ENCODE assay signal across 1 cellular context in the genomic region with DNA sequence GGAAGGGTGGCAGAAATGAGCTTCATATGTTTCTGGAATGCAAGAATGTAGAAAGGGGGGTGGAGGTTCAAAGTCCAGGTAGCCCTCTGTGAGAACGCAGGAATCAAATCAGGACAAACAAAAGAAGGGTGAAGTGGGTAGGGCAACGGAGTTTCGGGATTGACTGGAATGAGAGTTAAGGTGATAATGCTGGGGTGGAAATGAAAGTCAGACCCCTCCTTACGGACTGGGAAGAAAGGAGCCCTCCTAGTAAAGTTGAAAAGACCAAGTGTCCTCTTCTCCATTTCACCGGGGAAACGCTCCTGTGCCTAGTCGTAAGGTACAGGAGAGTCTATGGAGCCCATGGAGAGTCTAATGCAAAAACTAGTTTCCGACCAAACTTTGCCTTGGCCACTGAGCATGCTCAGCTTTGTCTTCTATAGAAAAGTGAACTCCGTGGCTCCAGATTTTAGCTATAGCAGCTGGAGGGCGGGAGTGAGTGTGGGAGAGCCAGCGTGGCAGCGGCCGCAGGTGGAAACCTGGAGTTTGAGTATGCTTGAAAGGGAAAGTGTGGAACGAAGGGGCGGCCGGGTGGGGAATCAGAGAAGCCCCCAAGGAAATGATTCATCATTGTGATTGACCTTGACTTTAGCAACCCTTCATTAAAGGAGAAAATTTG.
TF ChIP-seq lines count a peak whose summit lies in the region.

No MANE protein-coding gene starts in this region.

TF ChIP-seq in HepG2, 621 proteins besides CTCF, POLR2A, EP300 and RAD21 (continued from another document and continues in another):
- TF ChIP-seq ZNF326 (CRISPR knock-in tag; IDR thresholded peaks at IDR 0.05; ENCODE audit: borderline replicate concordance), result no peak
- no peak for TF ChIP-seq HOXA9 (CRISPR knock-in tag; IDR thresholded peaks at IDR 0.05; ENCODE audit: borderline replicate concordance)
- TF ChIP-seq HDAC2 (CRISPR knock-in tag; IDR thresholded peaks at IDR 0.05), result peak; percentile 66
- TF ChIP-seq ZNF18 (CRISPR knock-in tag; IDR thresholded peaks at IDR 0.05; ENCODE audit: insufficient replicate concordance), result no peak
- TF ChIP-seq AFF4 (CRISPR knock-in tag; IDR thresholded peaks at IDR 0.05), result no peak
- TF ChIP-seq NKX3-1 (CRISPR knock-in tag; IDR thresholded peaks at IDR 0.05), result no peak
- peak; percentile 62; the same call in 1 of the 2 replicates for TF ChIP-seq ZSCAN9 (CRISPR knock-in tag; IDR thresholded peaks at IDR 0.05; ENCODE audit: borderline replicate concordance)
- TF ChIP-seq ZFX (CRISPR knock-in tag; IDR thresholded peaks at IDR 0.05; ENCODE audit: low read depth), result no peak
- peak; percentile 18; the same call in 1 of the 2 replicates for TF ChIP-seq ZKSCAN1 (IDR thresholded peaks at IDR 0.05; ENCODE audit: low read length)
- TF ChIP-seq ZNF724P (CRISPR knock-in tag; IDR thresholded peaks at IDR 0.05; ENCODE audit: borderline replicate concordance), result no peak
- TF ChIP-seq, protein P1, sequence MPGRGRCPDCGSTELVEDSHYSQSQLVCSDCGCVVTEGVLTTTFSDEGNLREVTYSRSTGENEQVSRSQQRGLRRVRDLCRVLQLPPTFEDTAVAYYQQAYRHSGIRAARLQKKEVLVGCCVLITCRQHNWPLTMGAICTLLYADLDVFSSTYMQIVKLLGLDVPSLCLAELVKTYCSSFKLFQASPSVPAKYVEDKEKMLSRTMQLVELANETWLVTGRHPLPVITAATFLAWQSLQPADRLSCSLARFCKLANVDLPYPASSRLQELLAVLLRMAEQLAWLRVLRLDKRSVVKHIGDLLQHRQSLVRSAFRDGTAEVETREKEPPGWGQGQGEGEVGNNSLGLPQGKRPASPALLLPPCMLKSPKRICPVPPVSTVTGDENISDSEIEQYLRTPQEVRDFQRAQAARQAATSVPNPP (CRISPR knock-in tag; IDR thresholded peaks at IDR 0.05), result no peak
- no peak for TF ChIP-seq ETV6 (CRISPR knock-in tag; conservative IDR thresholded peaks at IDR 0.05)
- TF ChIP-seq MED13 (CRISPR knock-in tag; IDR thresholded peaks at IDR 0.05), result no peak
- TF ChIP-seq ZNF737 (CRISPR knock-in tag; IDR thresholded peaks at IDR 0.05; ENCODE audit: borderline replicate concordance), result no peak
- TF ChIP-seq HOXA7 (CRISPR knock-in tag; IDR thresholded peaks at IDR 0.05), result no peak
- no peak for TF ChIP-seq PRDM10 (CRISPR knock-in tag; IDR thresholded peaks at IDR 0.05; ENCODE audit: low read depth)
- TF ChIP-seq U2AF2 (IDR thresholded peaks at IDR 0.05; ENCODE audit: low read depth, low read length), result no peak
- TF ChIP-seq ZNF567 (CRISPR knock-in tag; IDR thresholded peaks at IDR 0.05; ENCODE audit: borderline replicate concordance), result peak; percentile 7; the same call in 1 of the 2 replicates
- TF ChIP-seq CAMTA2 (CRISPR knock-in tag; IDR thresholded peaks at IDR 0.05; ENCODE audit: borderline replicate concordance), result no peak
- no peak for TF ChIP-seq EZH2 (conservative IDR thresholded peaks at IDR 0.05; ENCODE audit: low read depth, low read length)
- TF ChIP-seq SMYD3 (CRISPR knock-in tag; IDR thresholded peaks at IDR 0.05), result no peak; the same call in 1 of the 2 replicates
- TF ChIP-seq CBX5 (CRISPR knock-in tag; IDR thresholded peaks at IDR 0.05; ENCODE audit: borderline replicate concordance), result no peak
- TF ChIP-seq GLMP (CRISPR knock-in tag; IDR thresholded peaks at IDR 0.05; ENCODE audit: borderline replicate concordance), result no peak
- TF ChIP-seq, protein P2, sequence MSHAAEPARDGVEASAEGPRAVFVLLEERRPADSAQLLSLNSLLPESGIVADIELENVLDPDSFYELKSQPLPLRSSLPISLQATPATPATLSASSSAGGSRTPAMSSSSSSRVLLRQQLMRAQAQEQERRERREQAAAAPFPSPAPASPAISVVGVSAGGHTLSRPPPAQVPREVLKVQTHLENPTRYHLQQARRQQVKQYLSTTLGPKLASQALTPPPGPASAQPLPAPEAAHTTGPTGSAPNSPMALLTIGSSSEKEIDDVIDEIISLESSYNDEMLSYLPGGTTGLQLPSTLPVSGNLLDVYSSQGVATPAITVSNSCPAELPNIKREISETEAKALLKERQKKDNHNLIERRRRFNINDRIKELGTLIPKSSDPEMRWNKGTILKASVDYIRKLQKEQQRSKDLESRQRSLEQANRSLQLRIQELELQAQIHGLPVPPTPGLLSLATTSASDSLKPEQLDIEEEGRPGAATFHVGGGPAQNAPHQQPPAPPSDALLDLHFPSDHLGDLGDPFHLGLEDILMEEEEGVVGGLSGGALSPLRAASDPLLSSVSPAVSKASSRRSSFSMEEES (CRISPR knock-in tag; IDR thresholded peaks at IDR 0.05), result no peak
- TF ChIP-seq ATF4 (CRISPR knock-in tag; IDR thresholded peaks at IDR 0.05), result peak in 1 of 2 experiments; percentile 55; a peak in 1 of 4 replicates
- TF ChIP-seq KMT2A (CRISPR knock-in tag; IDR thresholded peaks at IDR 0.05), result 0 out of 2 replicates have a peak, but pooled peaks have one; percentile 44
- peak; percentile 86 for TF ChIP-seq SOX5 (CRISPR knock-in tag; IDR thresholded peaks at IDR 0.05; ENCODE audit: borderline replicate concordance)
- TF ChIP-seq RFX1 (IDR thresholded peaks at IDR 0.05), result no peak
- TF ChIP-seq ZNF839 (CRISPR knock-in tag; IDR thresholded peaks at IDR 0.05; ENCODE audit: borderline replicate concordance), result no peak
- TF ChIP-seq ZNF296 (CRISPR knock-in tag; conservative IDR thresholded peaks at IDR 0.05), result no peak
- TF ChIP-seq DNMT1 (CRISPR knock-in tag; IDR thresholded peaks at IDR 0.05), result no peak
- TF ChIP-seq TAF1 (CRISPR knock-in tag; IDR thresholded peaks at IDR 0.05), result peak; percentile 26; the same call in 1 of the 2 replicates
- TF ChIP-seq ZFP37 (CRISPR knock-in tag; IDR thresholded peaks at IDR 0.05; ENCODE audit: borderline replicate concordance), result no peak
- peak; percentile 50; the same call in 1 of the 2 replicates for TF ChIP-seq SP140L (CRISPR knock-in tag; IDR thresholded peaks at IDR 0.05; ENCODE audit: borderline replicate concordance)
- 0 out of 2 replicates have a peak, but pooled peaks have one; percentile 23 for TF ChIP-seq ZNF543 (CRISPR knock-in tag; IDR thresholded peaks at IDR 0.05)
- TF ChIP-seq SAP130 (CRISPR knock-in tag; IDR thresholded peaks at IDR 0.05; ENCODE audit: low read depth), result peak; percentile 83
- TF ChIP-seq ZSCAN20 (CRISPR knock-in tag; IDR thresholded peaks at IDR 0.05; ENCODE audit: borderline replicate concordance), result no peak
- no peak for TF ChIP-seq WIZ (CRISPR knock-in tag; IDR thresholded peaks at IDR 0.05)
- no peak for TF ChIP-seq STAT5B (CRISPR knock-in tag; IDR thresholded peaks at IDR 0.05)
- peak; percentile 50; the same call in 1 of the 2 replicates for TF ChIP-seq CREM (IDR thresholded peaks at IDR 0.05)
- TF ChIP-seq CREM (CRISPR knock-in tag; IDR thresholded peaks at IDR 0.05), result no peak
- TF ChIP-seq ZNF709 (CRISPR knock-in tag; IDR thresholded peaks at IDR 0.05), result no peak
- peak; percentile 10; the same call in 1 of the 2 replicates for TF ChIP-seq ZNF362 (CRISPR knock-in tag; IDR thresholded peaks at IDR 0.05; ENCODE audit: borderline replicate concordance)
- TF ChIP-seq FOSL1 (CRISPR knock-in tag; IDR thresholded peaks at IDR 0.05; ENCODE audit: borderline replicate concordance), result no peak
- no peak for TF ChIP-seq IRX3 (CRISPR knock-in tag; IDR thresholded peaks at IDR 0.05; ENCODE audit: borderline replicate concordance, low read depth)
- no peak for TF ChIP-seq ZNF224 (CRISPR knock-in tag; IDR thresholded peaks at IDR 0.05)
- no peak; the same call in 1 of the 2 replicates for TF ChIP-seq SIX4 (CRISPR knock-in tag; IDR thresholded peaks at IDR 0.05)
- 0 out of 2 replicates have a peak, but pooled peaks have one; percentile 22 for TF ChIP-seq KDM1A (CRISPR knock-in tag; IDR thresholded peaks at IDR 0.05)
- TF ChIP-seq RAD51 (IDR thresholded peaks at IDR 0.05; ENCODE audit: borderline replicate concordance), result no peak
- no peak for TF ChIP-seq KLF11 (CRISPR knock-in tag; IDR thresholded peaks at IDR 0.05)
- TF ChIP-seq ZNF546 (CRISPR knock-in tag; conservative IDR thresholded peaks at IDR 0.05), result no peak
- TF ChIP-seq NFIC (IDR thresholded peaks at IDR 0.05; ENCODE audit: low read length), result no peak; the same call in none of the 2 replicates
- TF ChIP-seq ZNF776 (CRISPR knock-in tag; IDR thresholded peaks at IDR 0.05), result no peak
